8 cellular contexts compared by ENCODE assay signal in the genomic region with DNA sequence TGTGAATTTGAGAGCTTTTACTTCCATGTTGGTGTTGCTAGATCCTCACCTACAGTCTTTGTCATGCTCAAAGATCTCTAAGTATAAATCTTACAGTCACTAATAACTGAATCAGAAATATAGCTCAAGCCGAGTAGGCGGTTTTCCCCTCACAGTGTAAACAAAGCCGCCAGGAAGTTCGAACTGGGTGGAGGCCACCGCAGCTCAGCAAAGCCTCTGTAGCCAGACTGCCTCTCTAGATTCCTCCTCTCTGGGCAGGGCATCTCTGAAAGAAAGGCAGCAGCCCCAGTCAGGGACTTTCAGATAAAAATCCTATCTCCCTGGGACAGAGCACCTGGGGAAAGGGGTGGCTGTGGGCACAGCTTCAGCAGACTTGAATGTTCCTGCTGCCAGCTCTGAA.
DNase-seq lines count a peak whose midpoint lies in the region; ATAC-seq and TF ChIP-seq lines count a peak whose summit lies in the region.
"Not testable (repeated sequence)": the region's sequence is repeated elsewhere in the genome, so short reads cannot be mapped to it uniquely, and the experiment has no call there.

No MANE protein-coding gene starts in this region.

- H3K27me3 Mint-ChIP-seq in CD8-positive, alpha-beta memory T cell = peaks cover 0 to 11% of the 10 kb centered on the region in 2 donors
- not testable (repeated sequence) for H3K27me3 Mint-ChIP-seq in activated T-cell treated with anti-CD3 and anti-CD28 coated beads, Interleukin-2, amount 50 U/mL, for 4 hours (ENCODE audit: low read depth); activated naive CD8-positive, alpha-beta T cell; natural killer cell (ENCODE audit: low read depth in 2 of 2)

- H3F3A ChIP-seq in PC-3 (ENCODE audit: low read length, unreplicated experiment) = not testable (repeated sequence)

- H3K9me3 ChIP-seq in CD8-positive, alpha-beta memory T cell (ENCODE audit: low read length); PC-3 (ENCODE audit: low read length): not testable (repeated sequence)

- H3K27me3 ChIP-seq in CD8-positive, alpha-beta memory T cell (ENCODE audit: insufficient read depth, low read length, poor library complexity, severe bottlenecking); PC-3 (ENCODE audit: low read length): not testable (repeated sequence)

- H3K4me1 Mint-ChIP-seq in CD8-positive, alpha-beta memory T cell = peaks cover 56 to 77% (median 77%) of the 10 kb centered on the region in 3 donors
- H3K4me1 Mint-ChIP-seq in activated T-cell treated with anti-CD3 and anti-CD28 coated beads, Interleukin-2, amount 50 U/mL, for 4 hours (ENCODE audit: low read depth) = peaks cover 38% of the 10 kb centered on the region
- peaks cover 17% of the 10 kb centered on the region for H3K4me1 Mint-ChIP-seq in activated naive CD8-positive, alpha-beta T cell (ENCODE audit: low read depth)
- peaks cover 14 to 39% of the 10 kb centered on the region in 2 donors for H3K4me1 Mint-ChIP-seq in natural killer cell
- H3K4me1 Mint-ChIP-seq in stimulated activated effector memory CD8-positive, alpha-beta T cell treated with anti-CD3 and anti-CD28 coated beads, Interleukin-12 subunit alpha, Interleukin-12 subunit beta, amount 100 ng/mL, for 72 hours = peaks cover 41% of the 10 kb centered on the region

- BruUV-seq in PC-3 (replicated peaks; lab: Mats Ljungman, UMichigan) = not testable (repeated sequence)

- not testable (repeated sequence) for H3K9ac ChIP-seq in PC-3 (ENCODE audit: low read length)

- H3K79me2 ChIP-seq in PC-3 (ENCODE audit: low read length) = peaks cover 32% of the 10 kb centered on the region

- H3K27ac ChIP-seq in CD8-positive, alpha-beta memory T cell (ENCODE audit: low read depth, low read length) = not testable (repeated sequence)
- H3K27ac ChIP-seq in PC-3 (ENCODE audit: low read length) (peak overlapping the region; percentile 31), epithelial cell of prostate (peak overlapping the region; percentile 24)

- ATAC-seq in PC-3 = peak; percentile 68
- ATAC-seq in activated T-cell treated with anti-CD3 and anti-CD28 coated beads, Interleukin-2, amount 50 U/mL, for 4 hours = not testable (repeated sequence)
- peak in 2 of 3 donors; percentile 61 to 66 for ATAC-seq in natural killer cell
- ATAC-seq in stimulated activated effector memory CD8-positive, alpha-beta T cell treated with anti-CD3 and anti-CD28 coated beads, Interleukin-12 subunit alpha, Interleukin-12 subunit beta, amount 100 ng/mL, for 72 hours = peak; percentile 70

- intact Hi-C loops in PC-3 (cut with micrococcal nuclease) = not testable (repeated sequence)
- intact Hi-C loops in natural killer cell (cut with micrococcal nuclease) = loop anchor here (5.0 kb wide), 1 partner anchor 79 kb away; the partner anchor contains the start of gene AMMECR1

- POLR2A ChIA-PET in CD8-positive, alpha-beta memory T cell (lab: Charles Lee) = interaction anchor here (1.1 to 2.2 kb wide), 2 partner anchors 8 to 80 kb away, joined by 4 to 11 read pairs; partner anchors contain the start of gene AMMECR1
- POLR2A ChIA-PET in PC-3 (lab: Charles Lee; ENCODE audit: unreplicated experiment) = not testable (repeated sequence)

- peaks cover 15% of the 10 kb centered on the region for H3K4me1 ChIP-seq in CD8-positive, alpha-beta memory T cell (ENCODE audit: insufficient read depth, low read length)
- H3K4me1 ChIP-seq in PC-3 (ENCODE audit: insufficient read depth, low read length) = peaks cover 24% of the 10 kb centered on the region

- not testable (repeated sequence) for H4K20me1 ChIP-seq in PC-3 (ENCODE audit: low read length)

- H3K4me3 ChIP-seq in CD8-positive, alpha-beta memory T cell (ENCODE audit: low read length); PC-3 (ENCODE audit: low read length): not testable (repeated sequence)

- CTCF ChIA-PET in CD8-positive, alpha-beta memory T cell (lab: Charles Lee) = interaction anchor here (0.9 to 1.1 kb wide), 2 partner anchors 9 kb away, joined by 3 to 5 read pairs; no protein-coding TSS in a partner anchor
- CTCF ChIA-PET in PC-3 (lab: Charles Lee) = not testable (repeated sequence)

- peak overlapping the region; percentile 58 to 89 (median 80) for H3K27ac Mint-ChIP-seq in CD8-positive, alpha-beta memory T cell
- peak overlapping the region; percentile 50 for H3K27ac Mint-ChIP-seq in activated naive CD8-positive, alpha-beta T cell
- H3K27ac Mint-ChIP-seq in natural killer cell = peak overlapping the region; percentile 67 to 80
- peak overlapping the region; percentile 88 for H3K27ac Mint-ChIP-seq in stimulated activated effector memory CD8-positive, alpha-beta T cell treated with anti-CD3 and anti-CD28 coated beads, Interleukin-12 subunit alpha, Interleukin-12 subunit beta, amount 100 ng/mL, for 72 hours

- H3K4me3 Mint-ChIP-seq in CD8-positive, alpha-beta memory T cell = peak overlapping the region in 6 of 7 donors; percentile 36 to 65 (median 56)
- not testable (repeated sequence) for H3K4me3 Mint-ChIP-seq in activated T-cell treated with anti-CD3 and anti-CD28 coated beads, Interleukin-2, amount 50 U/mL, for 4 hours; activated naive CD8-positive, alpha-beta T cell
- peak overlapping the region; percentile 45 for H3K4me3 Mint-ChIP-seq in natural killer cell
- peak overlapping the region; percentile 29 for H3K4me3 Mint-ChIP-seq in stimulated activated effector memory CD8-positive, alpha-beta T cell treated with anti-CD3 and anti-CD28 coated beads, Interleukin-12 subunit alpha, Interleukin-12 subunit beta, amount 100 ng/mL, for 72 hours

- H3K9me3 Mint-ChIP-seq in CD8-positive, alpha-beta memory T cell = peaks cover 0 to 41% (median 22%) of the 10 kb centered on the region in 5 donors
- peaks cover 15% of the 10 kb centered on the region for H3K9me3 Mint-ChIP-seq in activated T-cell treated with anti-CD3 and anti-CD28 coated beads, Interleukin-2, amount 50 U/mL, for 4 hours
- H3K9me3 Mint-ChIP-seq in activated naive CD8-positive, alpha-beta T cell (ENCODE audit: low read depth); natural killer cell; stimulated activated effector memory CD8-positive, alpha-beta T cell treated with anti-CD3 and anti-CD28 coated beads, Interleukin-12 subunit alpha, Interleukin-12 subunit beta, amount 100 ng/mL, for 72 hours: not testable (repeated sequence)

- DNase-seq in CD8-positive, alpha-beta memory T cell = peak; percentile 7 to 64 (median 27)
- DNase-seq in PC-3 = peak; percentile 67
- DNase-seq in activated CD4-positive, alpha-beta T cell treated with anti-CD3 and anti-CD28 coated beads for 1 hour = peak; percentile 15
- peak; percentile 22 for DNase-seq in activated T-cell treated with anti-CD3 and anti-CD28 coated beads, Interleukin-2, amount 50 U/mL, for 4 hours
- not testable (repeated sequence) for DNase-seq in epithelial cell of prostate (ENCODE audit: low read depth, low spot score)
- peak; percentile 15 for DNase-seq in natural killer cell
- peak; percentile 2 to 48 for DNase-seq in stimulated activated effector memory CD8-positive, alpha-beta T cell treated with anti-CD3 and anti-CD28 coated beads, Interleukin-12 subunit alpha, Interleukin-12 subunit beta, amount 100 ng/mL, for 72 hours (ENCODE audit: low spot score in 2 of 2)

- H3K36me3 Mint-ChIP-seq in CD8-positive, alpha-beta memory T cell = peaks cover 4 to 17% (median 17%) of the 10 kb centered on the region in 3 donors
- peaks cover 10% of the 10 kb centered on the region for H3K36me3 Mint-ChIP-seq in activated T-cell treated with anti-CD3 and anti-CD28 coated beads, Interleukin-2, amount 50 U/mL, for 4 hours (ENCODE audit: insufficient read depth)
- peaks cover 12% of the 10 kb centered on the region for H3K36me3 Mint-ChIP-seq in activated naive CD8-positive, alpha-beta T cell
- H3K36me3 Mint-ChIP-seq in natural killer cell; stimulated activated effector memory CD8-positive, alpha-beta T cell treated with anti-CD3 and anti-CD28 coated beads, Interleukin-12 subunit alpha, Interleukin-12 subunit beta, amount 100 ng/mL, for 72 hours: not testable (repeated sequence)

- peak overlapping the region; percentile 49 for H3K4me2 ChIP-seq in PC-3 (ENCODE audit: low read length)

- H2AFZ ChIP-seq in PC-3 (ENCODE audit: low read length) = not testable (repeated sequence)

- not testable (repeated sequence) for H3K9me2 ChIP-seq in PC-3 (replicated peaks; ENCODE audit: low read length)

- not testable (repeated sequence) for TF ChIP-seq CTCF in PC-3 (conservative IDR thresholded peaks at IDR 0.05; ENCODE audit: low read depth, low read length); natural killer cell (IDR thresholded peaks at IDR 0.05)

- H3K36me3 ChIP-seq in CD8-positive, alpha-beta memory T cell (ENCODE audit: insufficient read depth, low read length); PC-3 (ENCODE audit: low read depth, low read length): not testable (repeated sequence)
